ENCODE assay signal across 8 cellular contexts in the genomic region with DNA sequence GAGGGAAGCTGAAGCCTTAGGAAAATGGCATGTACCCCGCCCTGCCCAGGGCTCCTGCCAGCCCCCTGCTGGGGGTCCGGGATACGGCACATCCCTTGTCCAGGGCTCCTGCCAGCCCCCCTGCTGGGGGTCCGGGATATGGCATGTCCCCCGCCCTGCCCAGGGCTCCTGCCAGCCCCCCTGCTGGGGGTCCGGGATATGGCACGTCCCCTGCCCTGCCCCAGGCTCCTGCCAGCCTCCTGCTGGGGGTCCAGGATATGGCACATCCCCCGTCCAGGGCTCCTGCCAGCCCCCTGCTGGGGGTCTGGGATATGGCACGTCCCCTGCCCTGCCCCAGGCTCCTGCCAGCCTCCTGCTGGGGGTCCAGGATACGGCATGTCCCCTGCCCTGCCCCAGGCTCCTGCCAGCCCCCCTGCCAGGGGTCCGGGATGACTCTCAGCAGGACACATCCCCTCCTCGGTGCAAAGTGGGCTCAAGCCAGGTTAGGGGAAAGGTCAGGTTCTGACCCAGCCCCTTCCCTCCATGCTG. TPM values are rescaled to one million over a fixed set of nuclear protein-coding genes. Genes with fewer than 3 reads are reported as not detected.
A peak's percentile ranks its signal among the peaks of the same experiment; 100 is the strongest.
DNase-seq lines count a peak whose midpoint lies in the region; ATAC-seq, FAIRE-seq and TF ChIP-seq lines count a peak whose summit lies in the region.

No MANE protein-coding gene starts in this region.

- peaks cover 0 to 9% of the 10 kb centered on the region in 2 donors for H3K4me1 ChIP-seq in kidney (ENCODE audit: control insufficient read depth in 1 of 2, insufficient read depth in 1 of 2, low read depth in 1 of 2, low read length in 2 of 2)

- no peaks in the 10 kb centered on the region for H3K36me3 ChIP-seq in kidney (ENCODE audit: control insufficient read depth in 1 of 2, insufficient read depth in 2 of 2, low read length in 2 of 2)

- no peak overlapping the region for H3K27ac ChIP-seq in kidney (ENCODE audit: low read depth in 2 of 2, low read length in 2 of 2)

- no peak for TF ChIP-seq CTCF in kidney (IDR thresholded peaks at IDR 0.05; ENCODE audit: borderline replicate concordance, extremely low read depth, insufficient read depth)

- FAIRE-seq in kidney (lab: Jason Lieb, UNC), result no peak

- H3K4me3 ChIP-seq in kidney (ENCODE audit: low read length in 2 of 2), result no peak overlapping the region

- H3K9ac ChIP-seq in kidney (ENCODE audit: low read length in 2 of 2), result no peak overlapping the region

- DNase-seq in stimulated activated CD4-positive, alpha-beta T cell treated with anti-CD3 and anti-CD28 coated beads, Interleukin-15, amount 100 ng/mL, for 24 hours, result peak; percentile 26
- no peak for DNase-seq in stimulated activated CD4-positive, alpha-beta T cell treated with anti-CD3 and anti-CD28 coated beads, Interleukin-4, amount 100 ng/mL, for 4 hours
- DNase-seq in activated T-cell treated with anti-CD3 and anti-CD28 coated beads, Interleukin-2, amount 50 U/mL, for 48 hours, result peak; percentile 36 to 57
- peak; percentile 70 for DNase-seq in kidney
- DNase-seq in COLO668 (lab: John Stamatoyannopoulos, UW; ENCODE audit: unreplicated experiment), result no peak
- DNase-seq in medulla oblongata (ENCODE audit: extremely low spot score), result no peak

- intact Hi-C loops in kidney (cut with DNase I), result no loop called here

- no peak for ATAC-seq in GM18868 (IDR thresholded peaks at IDR 0.05; ENCODE audit: unreplicated experiment)
- no peak for ATAC-seq in GM21528 (IDR thresholded peaks at IDR 0.05; ENCODE audit: low FRiP score, unreplicated experiment)

- no peaks in the 10 kb centered on the region for H3K9me3 ChIP-seq in kidney (ENCODE audit: control insufficient read depth in 1 of 2, low read length in 2 of 2)

RNA-seq across cellular contexts. Expression of a gene that starts 43.2 kb away (rescaled TPM):
- total RNA-seq in kidney, result 55.9 TPM
- polyA plus RNA-seq in kidney (ENCODE audit: insufficient read depth, low read depth, low replicate concordance), result 18.1 TPM

Comparison
In these comparisons a context has a peak if more than half of its experiments do, and no peak if none do; other contexts are left out.
1. DNase-seq: peak in stimulated activated CD4-positive, alpha-beta T cell treated with anti-CD3 and anti-CD28 coated beads, Interleukin-15, amount 100 ng/mL, for 24 hours (single experiment), activated T-cell treated with anti-CD3 and anti-CD28 coated beads, Interleukin-2, amount 50 U/mL, for 48 hours (2 of 2) and kidney (single experiment); none in stimulated activated CD4-positive, alpha-beta T cell treated with anti-CD3 and anti-CD28 coated beads, Interleukin-4, amount 100 ng/mL, for 4 hours (0 of 2), COLO668 (single experiment) and medulla oblongata (single experiment).